9 cellular contexts compared by ENCODE assay signal in genomic region chr22:36321797-36322601, GRCh38.
A peak's percentile ranks its signal among the peaks of the same experiment; 100 is the strongest.
DNase-seq lines count a peak whose midpoint lies in the region; ATAC-seq, FAIRE-seq and TF ChIP-seq lines count a peak whose summit lies in the region.
"Had no signal": no experiment of that assay in that cellular context is flagged by ENCODE, and none has a peak within 500 bp of the region (broad histone marks: within the 10 kb centered on the region; RNA-seq: fewer than 3 reads in every experiment).

No MANE protein-coding gene starts in this region.

- peak; percentile 25 for TF ChIP-seq POLR2A in GM18505 (IDR thresholded peaks at IDR 0.05; ENCODE audit: borderline replicate concordance, extremely low read depth, insufficient read depth, insufficient read length)

- H2AFZ ChIP-seq in neural progenitor cell (replicated peaks): no peak overlapping the region

- FAIRE-seq in small intestine (lab: Jason Lieb, UNC): no peak

- H3K36me3 ChIP-seq in small intestine (ENCODE audit: control insufficient read depth in 2 of 2, insufficient read depth in 2 of 2, low read length in 2 of 2): peaks cover 27 to 46% of the 10 kb centered on the region in 2 donors
- H3K36me3 ChIP-seq in neural progenitor cell: no peaks in the 10 kb centered on the region

- WGBS in small intestine, 3 donors: 92 to 94% (median 94%) methylated on average over 37 of the region's 37 CpGs

- no peaks in the 10 kb centered on the region for H4K20me1 ChIP-seq in neural progenitor cell (ENCODE audit: low read depth)

- H3K36me3 Mint-ChIP-seq in WTC11 (peaks cover 78% of the 10 kb centered on the region), immature natural killer cell (peaks cover 5 to 55% (median 30%) of the 10 kb centered on the region in 3 donors), neural progenitor cell (peaks cover 43% of the 10 kb centered on the region)

- peak overlapping the region; percentile 84 for H3K27ac Mint-ChIP-seq in WTC11
- H3K27ac Mint-ChIP-seq in immature natural killer cell: peak overlapping the region in 4 of 6 donors; percentile 17 to 72 (median 59)
- no peak overlapping the region for H3K27ac Mint-ChIP-seq in neural progenitor cell

- H3K9me3 ChIP-seq in small intestine (ENCODE audit: control insufficient read depth, low read depth) (no peaks in the 10 kb centered on the region), neural progenitor cell (ENCODE audit: low read depth) (no peaks in the 10 kb centered on the region)

- ATAC-seq in GM18505 (IDR thresholded peaks at IDR 0.05; ENCODE audit: unreplicated experiment): no peak
- ATAC-seq in WTC11: no peak
- ATAC-seq: foreskin keratinocyte had no signal

- H3K4me1 Mint-ChIP-seq in WTC11 (no peaks in the 10 kb centered on the region), immature natural killer cell (peaks cover 7 to 12% of the 10 kb centered on the region in 2 donors), neural progenitor cell (peaks cover 12% of the 10 kb centered on the region)

- POLR2A ChIA-PET in WTC11 (lab: Charles Lee): interaction anchor here (1.4 kb wide), 1 partner anchor 10 kb away, joined by 4 read pairs; no protein-coding TSS in a partner anchor

- no peaks in the 10 kb centered on the region for H3K79me2 ChIP-seq in neural progenitor cell (ENCODE audit: low read depth)

- H3K27me3 ChIP-seq in small intestine (ENCODE audit: control insufficient read depth in 2 of 2, insufficient read depth in 2 of 2, low read length in 2 of 2) (no peaks in the 10 kb centered on the region), neural progenitor cell (no peaks in the 10 kb centered on the region)
- H3K27me3 ChIP-seq: foreskin keratinocyte had no signal

- DNase-seq in WTC11 (ENCODE audit: low spot score) (no peak), immature natural killer cell (no peak), small intestine (no peak), COLO668 (lab: John Stamatoyannopoulos, UW; ENCODE audit: unreplicated experiment) (no peak), neural progenitor cell (ENCODE audit: low spot score) (no peak), DMS53 (lab: John Stamatoyannopoulos, UW) (no peak)
- DNase-seq: foreskin keratinocyte, NCI-H2171 treated with DMSO at 0.1 percent for 48 hours had no signal

- H3F3A ChIP-seq in neural progenitor cell (ENCODE audit: low read depth): no peaks in the 10 kb centered on the region

- H3K9me3 Mint-ChIP-seq in WTC11 (no peaks in the 10 kb centered on the region), immature natural killer cell (no peaks in the 10 kb centered on the region), neural progenitor cell (no peaks in the 10 kb centered on the region)

- H3K4me3 ChIP-seq in small intestine (ENCODE audit: low read depth in 1 of 2, low read length in 2 of 2) (no peak overlapping the region), neural progenitor cell (no peak overlapping the region)

- no peak overlapping the region for H3K4me2 ChIP-seq in neural progenitor cell

- no peak overlapping the region for H3K9ac ChIP-seq in neural progenitor cell

- H3K27me3 Mint-ChIP-seq in WTC11 (ENCODE audit: low read depth) (no peaks in the 10 kb centered on the region), immature natural killer cell (ENCODE audit: low read depth in 3 of 3) (peaks cover 5 to 12% (median 12%) of the 10 kb centered on the region in 3 donors), neural progenitor cell (ENCODE audit: insufficient read depth, low read depth) (peaks cover 2% of the 10 kb centered on the region)

- H3K4me1 ChIP-seq in small intestine (ENCODE audit: control insufficient read depth in 2 of 2, insufficient read depth in 1 of 2, low read depth in 1 of 2, low read length in 1 of 2) (peaks cover 0 to 2% of the 10 kb centered on the region in 2 donors), neural progenitor cell (no peaks in the 10 kb centered on the region)

- H3K4me3 Mint-ChIP-seq in WTC11: no peak overlapping the region
- no peak overlapping the region for H3K4me3 Mint-ChIP-seq in immature natural killer cell
- H3K4me3 Mint-ChIP-seq in neural progenitor cell: no peak overlapping the region

- TF ChIP-seq CTCF in WTC11 (IDR thresholded peaks at IDR 0.05) (no peak), neural progenitor cell (IDR thresholded peaks at IDR 0.05) (no peak)

- CTCF ChIA-PET in WTC11 (lab: Charles Lee): interaction anchor here (1.6 to 1.7 kb wide), 4 partner anchors 14 to 148 kb away, joined by 4 to 7 read pairs (median 5); no protein-coding TSS in a partner anchor

- peak overlapping the region; percentile 17 to 94 for H3K27ac ChIP-seq in small intestine (ENCODE audit: low read depth in 1 of 2, low read length in 1 of 2)
- no peak overlapping the region for H3K27ac ChIP-seq in neural progenitor cell
- H3K27ac ChIP-seq: foreskin keratinocyte had no signal

TF ChIP-seq in WTC11, 78 proteins besides CTCF, POLR2A, EP300 and RAD21:
- no peak for TF ChIP-seq FOXP4 (CRISPR knock-in tag; IDR thresholded peaks at IDR 0.05)
- no peak for TF ChIP-seq HMGA2 (CRISPR knock-in tag; IDR thresholded peaks at IDR 0.05)
